36 cellular contexts compared by ENCODE assay signal in the genomic region with DNA sequence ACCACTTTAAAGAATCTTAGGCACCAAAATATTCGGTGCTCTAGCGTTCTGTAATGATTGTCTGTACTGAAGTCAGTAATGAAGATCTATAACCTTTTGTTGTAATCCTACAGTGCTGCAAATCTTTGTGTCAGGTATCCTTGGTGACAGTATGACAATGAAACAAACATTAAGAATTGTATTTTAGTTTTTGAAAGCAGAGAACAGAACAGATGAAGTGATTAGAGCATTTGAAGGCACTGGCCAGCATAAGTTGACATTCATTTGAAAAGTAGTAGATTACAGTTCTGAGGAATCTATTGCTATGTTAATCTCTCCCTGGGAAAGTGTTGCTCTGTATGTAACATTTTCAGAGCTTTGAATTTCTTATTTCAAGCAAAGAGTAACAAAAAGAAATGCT.
"Had no signal": no experiment of that assay in that cellular context is flagged by ENCODE, and none has a peak within 500 bp of the region (broad histone marks: within the 10 kb centered on the region; RNA-seq: fewer than 3 reads in every experiment).

No MANE protein-coding gene starts in this region.

- H3K4me3 Mint-ChIP-seq: activated B cell treated with CpG ODN at 0.5 μM for 24 hours; activated CD4-positive, alpha-beta memory T cell treated with anti-CD3 and anti-CD28 coated beads for 36 hours; activated CD4-positive, alpha-beta T cell treated with anti-CD3 and anti-CD28 coated beads, Interleukin-2, amount 10 ng/mL, durations not matched to agents 24 days and 14 days; activated CD8-positive, alpha-beta T cell treated with anti-CD3 and anti-CD28 coated beads for 36 hours; activated naive CD4-positive, alpha-beta T cell treated with anti-CD3 and anti-CD28 coated beads for 36 hours; activated naive CD8-positive, alpha-beta T cell treated with anti-CD3 and anti-CD28 coated beads for 36 hours; activated T-cell treated with anti-CD3 and anti-CD28 coated beads, Interleukin-2, amount 50 U/mL, for 4 hours; activated T-cell treated with anti-CD3 and anti-CD28 coated beads, Interleukin-2, amount 50 U/mL, for 72 hours; activated T-helper 1 cell treated with anti-CD3 and anti-CD28 coated beads, Interleukin-12 subunit alpha, Interleukin-12 subunit beta, Interleukin-2, Interleukin-4 antibody, amounts not matched to agents 30 ng/mL and 10 ng/mL and 1 ng/mL, durations not matched to agents 14 hours and 24 hours and 36 hours; activated T-helper 17 cell treated with anti-CD3 and anti-CD28 coated beads, Interleukin-2, amount 50 U/mL, for 72 hours; T-helper 1 cell treated with Interleukin-12 subunit alpha and Interleukin-12 subunit beta and Interleukin-4 antibody, amounts not matched to agents 30 μg/mL and 1 μg/mL, for 36 hours; T-helper 2 cell treated with Interferon-gamma antibody and Interleukin-4, amounts not matched to agents 5 μg/mL and 100 μg/mL, for 36 hours had no signal

- DNase-seq: activated B cell treated with CpG ODN at 0.5 μM for 24 hours; activated CD4-positive, alpha-beta memory T cell treated with anti-CD3 and anti-CD28 coated beads for 36 hours; activated CD4-positive, alpha-beta T cell treated with anti-CD3 and anti-CD28 coated beads for 4 hours; activated CD4-positive, alpha-beta T cell treated with anti-CD3 and anti-CD28 coated beads, Interleukin-2, amount 10 ng/mL, durations not matched to agents 24 days and 14 days; activated CD4-positive, alpha-beta T cell treated with anti-CD3 and anti-CD28 coated beads, Interleukin-2, amount 50 U/mL, for 1 hour; activated CD4-positive, alpha-beta T cell treated with anti-CD3 and anti-CD28 coated beads, Interleukin-2, amount 50 U/mL, for 4 hours; activated CD4-positive, CD25-positive, alpha-beta regulatory T cell treated with anti-CD3 and anti-CD28 coated beads, Interleukin-2, amount 50 U/mL, for 72 hours; activated CD8-positive, alpha-beta memory T cell treated with anti-CD3 and anti-CD28 coated beads, Interleukin-2, amount 50 U/mL, for 4 hours; activated CD8-positive, alpha-beta T cell treated with anti-CD3 and anti-CD28 coated beads for 36 hours; activated effector memory CD4-positive, alpha-beta T cell treated with anti-CD3 and anti-CD28 coated beads, Interleukin-2, amount 50 U/mL, for 16 hours; activated gamma-delta T cell treated with Interleukin-2 at 50 U/mL for 16 hours; activated naive CD4-positive, alpha-beta T cell; activated naive CD4-positive, alpha-beta T cell treated with anti-CD3 and anti-CD28 coated beads for 36 hours; activated naive CD4-positive, alpha-beta T cell treated with anti-CD3 and anti-CD28 coated beads, Interleukin-2, amount 50 U/mL, for 16 hours; activated naive CD8-positive, alpha-beta T cell treated with anti-CD3 and anti-CD28 coated beads for 36 hours; activated T-cell treated with anti-CD3 and anti-CD28 coated beads for 4 hours; activated T-cell treated with anti-CD3 and anti-CD28 coated beads, Interleukin-2, amount 50 U/mL, for 1 hour; activated T-cell treated with anti-CD3 and anti-CD28 coated beads, Interleukin-2, amount 50 U/mL, for 4 hours; activated T-cell treated with anti-CD3 and anti-CD28 coated beads, Interleukin-2, amount 50 U/mL, for 72 hours; adrenal gland; amniotic stem cell; aorta; body of pancreas; brain microvascular endothelial cell; central memory CD4-positive, alpha-beta T cell; cerebellar nuclear complex; T-helper 1 cell; T-helper 2 cell; T-helper 9 cell had no signal

- H3K36me3 Mint-ChIP-seq: activated CD4-positive, alpha-beta memory T cell treated with anti-CD3 and anti-CD28 coated beads for 36 hours; activated naive CD4-positive, alpha-beta T cell treated with anti-CD3 and anti-CD28 coated beads, Interleukin-2, amount 50 U/mL, for 72 hours; activated naive CD8-positive, alpha-beta T cell treated with anti-CD3 and anti-CD28 coated beads for 36 hours had no signal

- H3K27ac Mint-ChIP-seq: activated B cell treated with CpG ODN at 0.5 μM for 24 hours; activated CD4-positive, alpha-beta memory T cell treated with anti-CD3 and anti-CD28 coated beads for 36 hours; activated CD4-positive, alpha-beta T cell treated with anti-CD3 and anti-CD28 coated beads, Interleukin-2, amount 10 ng/mL, durations not matched to agents 24 days and 14 days; activated CD8-positive, alpha-beta T cell treated with anti-CD3 and anti-CD28 coated beads for 36 hours; activated naive CD4-positive, alpha-beta T cell treated with anti-CD3 and anti-CD28 coated beads for 36 hours; activated naive CD4-positive, alpha-beta T cell treated with anti-CD3 and anti-CD28 coated beads, Interleukin-2, amount 50 U/mL, for 72 hours; activated naive CD8-positive, alpha-beta T cell treated with anti-CD3 and anti-CD28 coated beads for 36 hours; activated T-cell treated with anti-CD3 and anti-CD28 coated beads, Interleukin-2, amount 50 U/mL, for 72 hours; activated T-helper 1 cell treated with anti-CD3 and anti-CD28 coated beads, Interleukin-12 subunit alpha, Interleukin-12 subunit beta, Interleukin-2, Interleukin-4 antibody, amounts not matched to agents 30 ng/mL and 10 ng/mL and 1 ng/mL, durations not matched to agents 14 hours and 24 hours and 36 hours; activated T-helper 17 cell treated with anti-CD3 and anti-CD28 coated beads, Interleukin-2, amount 50 U/mL, for 72 hours; T-helper 1 cell treated with Interleukin-12 subunit alpha and Interleukin-12 subunit beta and Interleukin-4 antibody, amounts not matched to agents 30 μg/mL and 1 μg/mL, for 36 hours; T-helper 2 cell treated with Interferon-gamma antibody and Interleukin-4, amounts not matched to agents 5 μg/mL and 100 μg/mL, for 36 hours had no signal

- H3K27me3 Mint-ChIP-seq: activated B cell treated with CpG ODN at 0.5 μM for 24 hours; activated CD4-positive, alpha-beta memory T cell treated with anti-CD3 and anti-CD28 coated beads for 36 hours; activated CD4-positive, alpha-beta T cell treated with anti-CD3 and anti-CD28 coated beads, Interleukin-2, amount 10 ng/mL, durations not matched to agents 24 days and 14 days; activated CD8-positive, alpha-beta T cell treated with anti-CD3 and anti-CD28 coated beads for 36 hours; activated naive CD8-positive, alpha-beta T cell treated with anti-CD3 and anti-CD28 coated beads for 36 hours; activated T-helper 17 cell treated with anti-CD3 and anti-CD28 coated beads, Interleukin-2, amount 50 U/mL, for 72 hours had no signal

- H3K27ac ChIP-seq: adrenal gland, body of pancreas, brain microvascular endothelial cell, breast epithelium, VCaP had no signal

- H3K27me3 ChIP-seq: adrenal gland, body of pancreas, brain microvascular endothelial cell, breast epithelium had no signal

- H3K36me3 ChIP-seq: adrenal gland, brain microvascular endothelial cell, breast epithelium had no signal

- H3K4me1 ChIP-seq: adrenal gland, body of pancreas, breast epithelium had no signal

- H3K9me3 ChIP-seq: adrenal gland had no signal

- H3K4me1 Mint-ChIP-seq: activated B cell treated with CpG ODN at 0.5 μM for 24 hours; activated CD4-positive, alpha-beta T cell treated with anti-CD3 and anti-CD28 coated beads, Interleukin-2, amount 10 ng/mL, durations not matched to agents 24 days and 14 days; activated naive CD8-positive, alpha-beta T cell treated with anti-CD3 and anti-CD28 coated beads for 36 hours; activated T-helper 17 cell treated with anti-CD3 and anti-CD28 coated beads, Interleukin-2, amount 50 U/mL, for 72 hours had no signal

- ATAC-seq: activated CD8-positive, alpha-beta T cell treated with anti-CD3 and anti-CD28 coated beads for 36 hours; activated naive CD4-positive, alpha-beta T cell treated with anti-CD3 and anti-CD28 coated beads, Interleukin-2, amount 50 U/mL, for 72 hours; activated T-cell treated with anti-CD3 and anti-CD28 coated beads, Interleukin-2, amount 50 U/mL, for 4 hours; activated T-cell treated with anti-CD3 and anti-CD28 coated beads, Interleukin-2, amount 50 U/mL, for 72 hours; activated T-helper 17 cell treated with anti-CD3 and anti-CD28 coated beads, Interleukin-2, amount 50 U/mL, for 72 hours; body of pancreas had no signal

- H3K4me3 ChIP-seq: adrenal gland, body of pancreas, breast epithelium had no signal
